ENCODE assay signal across 33 cellular contexts in the genomic region with DNA sequence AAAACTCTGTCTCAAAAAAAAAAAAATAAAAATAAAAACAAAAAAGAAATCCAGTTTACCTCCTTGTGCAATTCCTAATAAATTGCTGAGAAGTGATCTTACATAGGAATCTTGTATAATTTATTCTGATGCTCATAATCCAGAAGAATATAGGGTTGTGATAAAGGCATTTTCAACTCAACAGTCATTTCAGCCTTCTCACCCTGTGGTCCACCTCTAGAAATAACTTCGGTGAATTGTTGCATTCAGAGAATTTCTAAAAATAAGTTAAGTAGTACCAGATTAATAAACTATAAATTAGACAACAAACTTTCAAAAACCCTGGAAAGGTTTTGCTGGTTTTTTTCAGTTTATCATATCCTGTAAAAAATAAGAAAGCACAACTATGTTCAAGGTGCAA. TPM values are rescaled to one million over a fixed set of nuclear protein-coding genes. Genes with fewer than 3 reads are reported as not detected.
A peak's percentile ranks its signal among the peaks of the same experiment; 100 is the strongest.
DNase-seq lines count a peak whose midpoint lies in the region; ATAC-seq, FAIRE-seq and TF ChIP-seq lines count a peak whose summit lies in the region.
"Had no signal": no experiment of that assay in that cellular context is flagged by ENCODE, and none has a peak within 500 bp of the region (broad histone marks: within the 10 kb centered on the region; RNA-seq: fewer than 3 reads in every experiment).

No MANE protein-coding gene starts in this region.

- H3K9ac ChIP-seq in KMS-11, result no peak overlapping the region
- H3K9ac ChIP-seq: parathyroid adenoma had no signal

- DNase-seq in chondrocyte (ENCODE audit: low spot score) (no peak), psoas muscle (no peak), iPS-NIHi7 (ENCODE audit: extremely low spot score) (no peak), AG20443 (ENCODE audit: low spot score) (no peak), small intestine (no peak), dedifferentiated amniotic fluid mesenchymal stem cell (ENCODE audit: extremely low spot score) (no peak)
- DNase-seq: activated CD4-positive, alpha-beta T cell treated with anti-CD3 and anti-CD28 coated beads, Interleukin-2, amount 50 U/mL, for 48 hours; activated naive CD4-positive, alpha-beta T cell treated with anti-CD3 and anti-CD28 coated beads, Interleukin-2, amount 10 ng/mL, durations not matched to agents 7 days and 5 days; anterior cingulate cortex; BE2C; central memory CD4-positive, alpha-beta T cell; DMS153; glutamatergic neuron; GOT3; kidney; mucosa of descending colon; NCI-H1092 treated with DMSO at 0.1 percent for 48 hours; NCI-H187 treated with DMSO at 0.1 percent for 48 hours; NCI-H526; nephron progenitor cell; SJCRH30; stimulated activated CD4-positive, alpha-beta T cell treated with anti-CD3 and anti-CD28 coated beads, Interleukin-4, amount 100 ng/mL, for 4 hours; T-helper 1 cell had no signal

- H3K36me3 Mint-ChIP-seq in chondrocyte (ENCODE audit: low read depth), result no peaks in the 10 kb centered on the region
- H3K36me3 Mint-ChIP-seq: stimulated activated memory B cell treated with anti-CD40 and anti-IgM and Interleukin-4, amounts not matched to agents 10 μg/mL and 1 μg/mL and 100 μg/mL, for 72 hours had no signal

- H3K36me3 ChIP-seq in ACC112 (ENCODE audit: insufficient read depth, low read length), result no peaks in the 10 kb centered on the region
- H3K36me3 ChIP-seq in KMS-11 (ENCODE audit: insufficient read depth), result no peaks in the 10 kb centered on the region
- no peaks in the 10 kb centered on the region for H3K36me3 ChIP-seq in psoas muscle (ENCODE audit: insufficient read depth in 1 of 2, low read depth in 1 of 2)
- no peaks in the 10 kb centered on the region for H3K36me3 ChIP-seq in small intestine (ENCODE audit: control insufficient read depth in 2 of 2, insufficient read depth in 2 of 2, low read length in 2 of 2)
- H3K36me3 ChIP-seq: BE2C, right atrium auricular region, SJCRH30 had no signal

- peak overlapping the region; percentile 85 for H3K27ac Mint-ChIP-seq in chondrocyte (ENCODE audit: unreplicated experiment)
- H3K27ac Mint-ChIP-seq: activated naive CD4-positive, alpha-beta T cell treated with anti-CD3 and anti-CD28 coated beads, Interleukin-2, amount 10 ng/mL, durations not matched to agents 7 days and 5 days; activated T-helper 1 cell treated with anti-CD3 and anti-CD28 coated beads, Interleukin-12 subunit alpha, Interleukin-12 subunit beta, Interleukin-2, Interleukin-4 antibody, amounts not matched to agents 30 ng/mL and 10 ng/mL and 1 ng/mL, durations not matched to agents 14 hours and 24 hours and 36 hours had no signal

- intact Hi-C loops in psoas muscle (cut with DNase I), result no loop called here

- H3K79me2 ChIP-seq in ACC112 (ENCODE audit: control insufficient read depth, insufficient read depth, low read length, unreplicated experiment) (peaks cover 80% of the 10 kb centered on the region), KMS-11 (ENCODE audit: insufficient read depth, low read depth) (peaks cover 96% of the 10 kb centered on the region)

- H3K27ac ChIP-seq in ACC112 (ENCODE audit: low read depth, low read length), result peak overlapping the region; percentile 58
- peak overlapping the region; percentile 43; the same call in 1 of the 2 replicates for H3K27ac ChIP-seq in KMS-11
- H3K27ac ChIP-seq in psoas muscle, result peak overlapping the region; percentile 79
- no peak overlapping the region for H3K27ac ChIP-seq in small intestine (ENCODE audit: low read depth in 1 of 2, low read length in 1 of 2)
- H3K27ac ChIP-seq: A549, parathyroid adenoma, SJCRH30 had no signal

- H3K4me3 ChIP-seq in ACC112 (ENCODE audit: low read depth, low read length), result 0 out of 2 replicates have a peak overlapping the region, but pooled peaks have one; percentile 29
- no peak overlapping the region for H3K4me3 ChIP-seq in KMS-11 (IDR thresholded peaks at IDR 0.05; ENCODE audit: insufficient read depth, low read depth, low read length)
- H3K4me3 ChIP-seq in psoas muscle, result no peak overlapping the region
- no peak overlapping the region for H3K4me3 ChIP-seq in small intestine (ENCODE audit: low read depth in 1 of 2, low read length in 2 of 2)
- H3K4me3 ChIP-seq: A549, mucosa of descending colon, right atrium auricular region, SJCRH30 had no signal

- no peaks in the 10 kb centered on the region for H4K20me1 ChIP-seq in KMS-11 (ENCODE audit: insufficient read depth)

- H3K4me1 ChIP-seq in ACC112 (ENCODE audit: control insufficient read depth, insufficient read depth, low read length, unreplicated experiment) (peaks cover 40% of the 10 kb centered on the region), KMS-11 (ENCODE audit: low read depth, poor library complexity, severe bottlenecking) (peaks cover 78% of the 10 kb centered on the region), psoas muscle (peaks cover 41% of the 10 kb centered on the region), small intestine (ENCODE audit: control insufficient read depth in 2 of 2, insufficient read depth in 1 of 2, low read depth in 1 of 2, low read length in 1 of 2) (peaks cover 0 to 4% of the 10 kb centered on the region in 2 donors)
- H3K4me1 ChIP-seq: BE2C had no signal

- no peak for FAIRE-seq in small intestine (lab: Jason Lieb, UNC)
- FAIRE-seq: A549, HepG2, kidney had no signal

- ATAC-seq in psoas muscle, result no peak
- ATAC-seq: activated CD4-positive, CD25-positive, alpha-beta regulatory T cell treated with anti-CD3 and anti-CD28 coated beads, Interleukin-2, amount 50 U/mL, for 24 hours; HepG2; mucosa of descending colon; Panc1; stimulated activated memory B cell treated with anti-CD40 and anti-IgM and Interleukin-4, amounts not matched to agents 10 μg/mL and 1 μg/mL and 100 μg/mL, for 72 hours had no signal

- H3K4me3 Mint-ChIP-seq in chondrocyte (ENCODE audit: unreplicated experiment), result no peak overlapping the region
- H3K4me3 Mint-ChIP-seq: activated naive CD4-positive, alpha-beta T cell treated with anti-CD3 and anti-CD28 coated beads, Interleukin-2, amount 10 ng/mL, durations not matched to agents 7 days and 5 days; activated T-helper 1 cell treated with anti-CD3 and anti-CD28 coated beads, Interleukin-12 subunit alpha, Interleukin-12 subunit beta, Interleukin-2, Interleukin-4 antibody, amounts not matched to agents 30 ng/mL and 10 ng/mL and 1 ng/mL, durations not matched to agents 14 hours and 24 hours and 36 hours; nephron progenitor cell; stimulated activated memory B cell treated with anti-CD40 and anti-IgM and Interleukin-4, amounts not matched to agents 10 μg/mL and 1 μg/mL and 100 μg/mL, for 72 hours had no signal

- 0 to 2% (median 0%) methylated on average over 1 of the region's 1 CpG for WGBS in psoas muscle, 3 donors
- WGBS in small intestine, 3 donors, result 0% methylated on average over 1 of the region's 1 CpG

- H3K9me3 Mint-ChIP-seq in chondrocyte (ENCODE audit: low read depth), result no peaks in the 10 kb centered on the region
- H3K9me3 Mint-ChIP-seq: activated T-helper 1 cell treated with anti-CD3 and anti-CD28 coated beads, Interleukin-12 subunit alpha, Interleukin-12 subunit beta, Interleukin-2, Interleukin-4 antibody, amounts not matched to agents 30 ng/mL and 10 ng/mL and 1 ng/mL, durations not matched to agents 14 hours and 24 hours and 36 hours; stimulated activated memory B cell treated with anti-CD40 and anti-IgM and Interleukin-4, amounts not matched to agents 10 μg/mL and 1 μg/mL and 100 μg/mL, for 72 hours had no signal

- no peaks in the 10 kb centered on the region for H3K27me3 Mint-ChIP-seq in chondrocyte (ENCODE audit: low read depth)
- H3K27me3 Mint-ChIP-seq: activated naive CD4-positive, alpha-beta T cell treated with anti-CD3 and anti-CD28 coated beads, Interleukin-2, amount 10 ng/mL, durations not matched to agents 7 days and 5 days; stimulated activated memory B cell treated with anti-CD40 and anti-IgM and Interleukin-4, amounts not matched to agents 10 μg/mL and 1 μg/mL and 100 μg/mL, for 72 hours had no signal

- TF ChIP-seq CTCF in KMS-11 (conservative IDR thresholded peaks at IDR 0.05; ENCODE audit: low read depth, low read length) (no peak), chondrocyte (IDR thresholded peaks at IDR 0.05) (no peak), psoas muscle (IDR thresholded peaks at IDR 0.05) (no peak)

- peak overlapping the region; percentile 80 for H3K4me2 ChIP-seq in KMS-11
- H3K4me2 ChIP-seq: A549 had no signal

- H3K27me3 ChIP-seq in ACC112 (ENCODE audit: insufficient read depth, low read length) (no peaks in the 10 kb centered on the region), KMS-11 (ENCODE audit: insufficient read depth, low read depth) (no peaks in the 10 kb centered on the region), psoas muscle (ENCODE audit: insufficient read depth in 3 of 3, low read length in 2 of 3) (no peaks in the 10 kb centered on the region), small intestine (ENCODE audit: control insufficient read depth in 2 of 2, insufficient read depth in 2 of 2, low read length in 2 of 2) (no peaks in the 10 kb centered on the region)
- H3K27me3 ChIP-seq: BE2C, right atrium auricular region, SJCRH30 had no signal

- H3K9me3 ChIP-seq in psoas muscle (no peaks in the 10 kb centered on the region), small intestine (ENCODE audit: control insufficient read depth, low read depth) (no peaks in the 10 kb centered on the region)
- H3K9me3 ChIP-seq: A549, BE2C, right atrium auricular region had no signal

- peaks cover 55% of the 10 kb centered on the region for H3K4me1 Mint-ChIP-seq in chondrocyte (ENCODE audit: low read depth)

- H2AFZ ChIP-seq in ACC112 (ENCODE audit: low read length, unreplicated experiment) (no peak overlapping the region), KMS-11 (ENCODE audit: low read depth) (no peak overlapping the region)
- H2AFZ ChIP-seq: parathyroid adenoma had no signal

RNA-seq across cellular contexts. Expression of gene RAF1, which starts 20.2 kb away (rescaled TPM):
- 80.7 to 97.9 TPM (median 85.0 TPM) in 3 replicates for total RNA-seq in chondrocyte
- 100 to 1,000 TPM; 109 to 221 (median 160) TPM for total RNA-seq in psoas muscle
- 100 to 1,000 TPM in 2 of 3 donors, 10 to 100 TPM in 1; 87.2 to 391 (median 132) TPM for polyA plus RNA-seq in psoas muscle
- 10 to 100 TPM; 47.9 to 84.3 (median 61.3) TPM for polyA plus RNA-seq in small intestine

Comparison
In these comparisons a context has a peak if more than half of its experiments do, and no peak if none do; other contexts are left out.
1. H3K27ac ChIP-seq: peak in ACC112 (single experiment), KMS-11 (single experiment) and psoas muscle (single experiment); none in small intestine (0 of 2).